Comparison of ENCODE assay signal across 20 cellular contexts in the genomic region with DNA sequence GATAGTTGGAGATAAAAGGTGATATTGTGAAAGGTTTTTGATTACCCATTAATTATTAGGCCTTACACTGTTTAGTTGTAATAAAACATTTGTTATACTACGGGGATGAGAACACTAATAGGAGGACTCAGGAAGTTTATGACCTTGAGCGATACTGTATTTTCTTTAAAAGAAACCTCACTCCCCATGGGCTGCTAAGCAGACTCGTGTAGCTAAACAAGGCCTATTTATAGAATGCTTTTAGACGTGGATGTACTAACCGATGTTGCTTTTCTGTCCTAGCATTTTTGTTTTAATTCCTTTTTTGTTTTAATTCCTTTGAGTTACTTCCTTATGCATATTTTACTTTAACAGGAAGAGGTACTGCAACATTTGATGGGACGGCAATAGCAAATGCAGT. TPM values are rescaled to one million over a fixed set of nuclear protein-coding genes. Genes with fewer than 3 reads are reported as not detected.
DNase-seq lines count a peak whose midpoint lies in the region; ATAC-seq, FAIRE-seq and TF ChIP-seq lines count a peak whose summit lies in the region.
"Had no signal": no experiment of that assay in that cellular context is flagged by ENCODE, and none has a peak within 500 bp of the region (broad histone marks: within the 10 kb centered on the region; RNA-seq: fewer than 3 reads in every experiment).

No MANE protein-coding gene starts in this region.

- WGBS in smooth muscle cell (ENCODE audit: low lambda C conversion rate): 94% methylated on average over 6 of the region's 6 CpGs

- peaks cover 8% of the 10 kb centered on the region for H3K9me3 Mint-ChIP-seq in activated T-cell treated with anti-CD3 and anti-CD28 coated beads, Interleukin-2, amount 50 U/mL, for 24 hours

- peak; percentile 29 for FAIRE-seq in endometrium (lab: Jason Lieb, UNC)
- FAIRE-seq: GM12891, RCC 7860 had no signal

- no peaks in the 10 kb centered on the region for H3K27me3 ChIP-seq in smooth muscle cell (ENCODE audit: low read depth)

- H3K4me2 ChIP-seq in smooth muscle cell: no peak overlapping the region

- peak overlapping the region; percentile 55 for H3K27ac Mint-ChIP-seq in activated T-cell treated with anti-CD3 and anti-CD28 coated beads, Interleukin-2, amount 50 U/mL, for 24 hours

- no peak for ATAC-seq in HG03354 (IDR thresholded peaks at IDR 0.05; ENCODE audit: poor library complexity, severe bottlenecking, unreplicated experiment)
- no peak for ATAC-seq in HG02870 (IDR thresholded peaks at IDR 0.05; ENCODE audit: unreplicated experiment)

- peak overlapping the region; percentile 40; the same call in 1 of the 2 replicates for H3K27ac ChIP-seq in SK-N-MC
- H3K27ac ChIP-seq in smooth muscle cell (ENCODE audit: low read depth): peak overlapping the region; percentile 2

- peaks cover 100% of the 10 kb centered on the region for H3K36me3 Mint-ChIP-seq in activated T-cell treated with anti-CD3 and anti-CD28 coated beads, Interleukin-2, amount 50 U/mL, for 24 hours (ENCODE audit: low read depth)

- H3K27me3 Mint-ChIP-seq in activated T-cell treated with anti-CD3 and anti-CD28 coated beads, Interleukin-2, amount 50 U/mL, for 24 hours: no peaks in the 10 kb centered on the region

- DNase-seq in activated T-cell treated with anti-CD3 and anti-CD28 coated beads, Interleukin-2, amount 50 U/mL, for 24 hours: no peak
- DNase-seq in activated T-cell treated with anti-CD3 and anti-CD28 coated beads, Interleukin-2, amount 50 U/mL, for 48 hours: no peak
- DNase-seq in SK-N-MC (ENCODE audit: low read depth, low spot score): no peak
- DNase-seq in smooth muscle cell (lab: John Stamatoyannopoulos, UW; ENCODE audit: unreplicated experiment): no peak
- DNase-seq: Calu3, DMS79 treated with DMSO at 0.1 percent for 48 hours, GF-D8, Kasumi-1, NCI-H1105 treated with DMSO at 0.1 percent for 48 hours, NCI-H146, NCI-H1930, NCI-H2107, NCI-H446, NCI-H524 treated with DMSO at 0.1 percent for 48 hours, NCI-H774 had no signal

- H3K9ac ChIP-seq in SK-N-MC (ENCODE audit: insufficient read length): no peak overlapping the region
- H3K9ac ChIP-seq in smooth muscle cell (ENCODE audit: low read depth): no peak overlapping the region

- H3K36me3 ChIP-seq in SK-N-MC (ENCODE audit: insufficient read depth, low read length) (peaks cover 100% of the 10 kb centered on the region), smooth muscle cell (ENCODE audit: low read depth) (peaks cover 53% of the 10 kb centered on the region)

- no peak for TF ChIP-seq CTCF in smooth muscle cell (IDR thresholded peaks at IDR 0.05; ENCODE audit: borderline replicate concordance, insufficient read depth, poor library complexity, severe bottlenecking)

- H3K4me3 Mint-ChIP-seq in activated T-cell treated with anti-CD3 and anti-CD28 coated beads, Interleukin-2, amount 50 U/mL, for 24 hours: no peak overlapping the region

- peaks cover 18% of the 10 kb centered on the region for H3F3A ChIP-seq in smooth muscle cell (ENCODE audit: low read depth)

- peaks cover 14% of the 10 kb centered on the region for H3K4me1 Mint-ChIP-seq in activated T-cell treated with anti-CD3 and anti-CD28 coated beads, Interleukin-2, amount 50 U/mL, for 24 hours (ENCODE audit: low read depth)

- no peaks in the 10 kb centered on the region for H3K9me3 ChIP-seq in SK-N-MC (ENCODE audit: low read depth, low read length)
- H3K9me3 ChIP-seq in smooth muscle cell (replicated peaks; ENCODE audit: low read depth): peaks cover 12% of the 10 kb centered on the region

- H2AFZ ChIP-seq in smooth muscle cell (ENCODE audit: low read depth): no peak overlapping the region

- H3K4me1 ChIP-seq in smooth muscle cell (ENCODE audit: low read depth): no peaks in the 10 kb centered on the region

- peaks cover 23% of the 10 kb centered on the region for H3K79me2 ChIP-seq in smooth muscle cell (ENCODE audit: low read depth)

- peaks cover 34% of the 10 kb centered on the region for H4K20me1 ChIP-seq in smooth muscle cell (ENCODE audit: low read depth)

- H3K4me3 ChIP-seq in SK-N-MC (no peak overlapping the region), smooth muscle cell (no peak overlapping the region)

RNA-seq across cellular contexts. Expression of gene MSH6, which starts 22.9 kb away (rescaled TPM):
- total RNA-seq in smooth muscle cell: 65.2 and 81.3 TPM in 2 replicates
- polyA plus RNA-seq in smooth muscle cell: 45.6 and 48.7 TPM in 2 replicates
